In the genomic region with DNA sequence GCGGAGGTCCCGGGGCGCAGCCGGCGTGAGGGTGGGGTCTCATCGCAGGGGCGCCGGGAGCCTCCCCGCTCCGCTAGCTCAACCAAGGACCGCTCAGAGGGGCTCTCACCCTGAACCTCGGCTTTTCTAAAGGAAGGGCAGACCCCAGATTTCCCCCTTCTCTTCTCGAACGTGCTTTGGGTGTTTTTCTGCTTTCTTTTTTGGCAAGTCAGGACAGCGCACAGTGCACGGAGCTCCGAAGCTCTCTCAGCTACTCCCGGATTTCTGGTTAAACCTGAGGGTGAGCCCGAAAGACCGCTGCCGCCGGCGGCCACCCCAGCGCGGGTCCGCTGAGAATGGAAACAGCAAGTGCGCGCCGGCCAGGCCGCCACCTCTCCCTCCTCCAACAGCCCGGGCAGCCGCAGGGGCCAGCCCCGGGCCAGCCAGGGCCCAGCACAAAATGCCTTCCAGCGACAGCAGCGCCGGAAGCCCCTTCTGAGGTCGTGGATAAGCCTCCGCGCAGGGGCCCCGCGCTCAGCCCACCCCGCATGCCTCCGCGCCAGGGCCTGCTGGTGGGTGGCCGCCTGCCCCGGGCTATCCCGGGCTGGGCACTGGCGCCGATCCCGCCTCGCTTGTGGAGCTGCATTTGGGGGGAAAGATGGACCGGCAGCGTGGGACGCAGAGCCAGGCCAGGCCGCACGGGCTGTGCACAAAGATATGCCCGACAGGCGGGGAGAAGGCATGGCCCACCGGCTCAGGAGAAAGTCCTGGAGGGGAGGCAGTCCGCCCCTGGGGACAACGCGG, we compare ENCODE assay signal across 8 cellular contexts. TPM values are rescaled to one million over a fixed set of nuclear protein-coding genes. Genes with fewer than 3 reads are reported as not detected.
A peak's percentile ranks its signal among the peaks of the same experiment; 100 is the strongest.
DNase-seq lines count a peak whose midpoint lies in the region; ATAC-seq, FAIRE-seq and TF ChIP-seq lines count a peak whose summit lies in the region.

No MANE protein-coding gene starts in this region.

- peaks cover 11% of the 10 kb centered on the region for H3K36me3 Mint-ChIP-seq in activated CD8-positive, alpha-beta T cell treated with anti-CD3 and anti-CD28 coated beads for 36 hours (ENCODE audit: low read depth)

- no peak overlapping the region for H3K27ac ChIP-seq in cardiac muscle cell
- no peak overlapping the region for H3K27ac ChIP-seq in pancreas

- H3K27me3 Mint-ChIP-seq in activated CD8-positive, alpha-beta T cell treated with anti-CD3 and anti-CD28 coated beads for 36 hours: peaks cover 20% of the 10 kb centered on the region

- H3K9me3 Mint-ChIP-seq in activated CD8-positive, alpha-beta T cell treated with anti-CD3 and anti-CD28 coated beads for 36 hours: no peaks in the 10 kb centered on the region

- POLR2A ChIA-PET in activated CD8-positive, alpha-beta T cell treated with anti-CD3 and anti-CD28 coated beads for 36 hours (lab: Charles Lee): no interaction called here

- peaks cover 28% of the 10 kb centered on the region for H3K27me3 ChIP-seq in cardiac muscle cell
- H3K27me3 ChIP-seq in pancreas: peaks cover 0 to 3% (median 0%) of the 10 kb centered on the region in 4 donors

- 6 to 8% methylated on average over 54 to 62 of the region's 62 CpGs for WGBS in pancreas, 2 donors

- intact Hi-C loops in activated CD8-positive, alpha-beta T cell treated with anti-CD3 and anti-CD28 coated beads for 36 hours (cut with micrococcal nuclease): no loop called here
- intact Hi-C loops in pancreas (cut with DNase I): no loop called here

- peak overlapping the region; percentile 25 for H3K4me3 ChIP-seq in cardiac muscle cell
- peak overlapping the region; percentile 18 to 51 (median 30) for H3K4me3 ChIP-seq in pancreas

- CTCF ChIA-PET in activated CD8-positive, alpha-beta T cell treated with anti-CD3 and anti-CD28 coated beads for 36 hours (lab: Charles Lee): interaction anchor here (0.9 kb wide), 1 partner anchor 11 kb away, joined by 3 read pairs; no protein-coding TSS in a partner anchor

- H3K36me3 ChIP-seq in cardiac muscle cell: peaks cover 9% of the 10 kb centered on the region
- peaks cover 0 to 12% (median 0%) of the 10 kb centered on the region in 3 donors for H3K36me3 ChIP-seq in pancreas

- peaks cover 9% of the 10 kb centered on the region for H3K4me1 Mint-ChIP-seq in activated CD8-positive, alpha-beta T cell treated with anti-CD3 and anti-CD28 coated beads for 36 hours (ENCODE audit: low read depth)

- DNase-seq in EH (ENCODE audit: low read depth) (peak; percentile 19), cardiac muscle cell (ENCODE audit: low read depth in 1 of 2, low spot score in 1 of 2) (peak; percentile 40 to 50), pancreas (peak in 2 of 6 donors; percentile 11 to 68), UCSD-AML1 (lab: John Stamatoyannopoulos, UW; ENCODE audit: unreplicated experiment) (no peak), NCI-H526 treated with DMSO at 0.1 percent for 48 hours (lab: John Stamatoyannopoulos, UW) (no peak), NCI-H1105 treated with DMSO at 0.1 percent for 48 hours (lab: John Stamatoyannopoulos, UW) (no peak)
- peak; percentile 17 for DNase-seq in activated CD8-positive, alpha-beta T cell treated with anti-CD3 and anti-CD28 coated beads for 36 hours
- no peak for DNase-seq in NK-92 treated with Interleukin-12 subunit alpha and Interleukin-12 subunit beta, amount 100 ng/mL, for 24 hours (lab: John Stamatoyannopoulos, UW)

- ATAC-seq in activated CD8-positive, alpha-beta T cell treated with anti-CD3 and anti-CD28 coated beads for 36 hours: peak; percentile 54
- ATAC-seq in pancreas: peak; percentile 21 to 75 (median 56)

- no peak overlapping the region for H3K27ac Mint-ChIP-seq in activated CD8-positive, alpha-beta T cell treated with anti-CD3 and anti-CD28 coated beads for 36 hours

- TF ChIP-seq CTCF in activated CD8-positive, alpha-beta T cell treated with anti-CD3 and anti-CD28 coated beads for 36 hours (IDR thresholded peaks at IDR 0.05): no peak
- TF ChIP-seq CTCF in cardiac muscle cell (IDR thresholded peaks at IDR 0.05; ENCODE audit: low read depth, low read length) (no peak), pancreas (IDR thresholded peaks at IDR 0.05) (no peak)

- H3K4me1 ChIP-seq in cardiac muscle cell (ENCODE audit: low read depth) (no peaks in the 10 kb centered on the region), pancreas (peaks cover 0 to 5% (median 0%) of the 10 kb centered on the region in 3 donors)

- no peak for FAIRE-seq in pancreas (lab: Jason Lieb, UNC)

- peak overlapping the region; percentile 77 for H3K4me3 Mint-ChIP-seq in activated CD8-positive, alpha-beta T cell treated with anti-CD3 and anti-CD28 coated beads for 36 hours

- H3K9me3 ChIP-seq in cardiac muscle cell (ENCODE audit: low read depth) (no peaks in the 10 kb centered on the region), pancreas (no peaks in the 10 kb centered on the region)

RNA-seq across cellular contexts. Expression of a gene that starts 8.2 kb away (rescaled TPM):
- total RNA-seq in activated CD8-positive, alpha-beta T cell treated with anti-CD3 and anti-CD28 coated beads for 36 hours: not detected
- 0.56 and 0.63 TPM in 2 replicates for total RNA-seq in cardiac muscle cell
- polyA plus RNA-seq in cardiac muscle cell: 0.49 and 2.0 TPM in 2 replicates
- total RNA-seq in pancreas: under 1 TPM in 3 of 6 donors, not detected in 3; 0.12 to 0.31 (median 0.12) TPM
- under 1 TPM in 1 of 2 donors, not detected in 1; 0.23 TPM for polyA plus RNA-seq in pancreas

Comparison
In these comparisons a context has a peak if more than half of its experiments do, and no peak if none do; other contexts are left out.
1. DNase-seq: peak in EH (single experiment), activated CD8-positive, alpha-beta T cell treated with anti-CD3 and anti-CD28 coated beads for 36 hours (single experiment) and cardiac muscle cell (2 of 2); none in UCSD-AML1 (single experiment), NCI-H526 treated with DMSO at 0.1 percent for 48 hours (single experiment), NK-92 treated with Interleukin-12 subunit alpha and Interleukin-12 subunit beta, amount 100 ng/mL, for 24 hours (single experiment) and NCI-H1105 treated with DMSO at 0.1 percent for 48 hours (single experiment).